26 cellular contexts compared by ENCODE assay signal in the genomic region with DNA sequence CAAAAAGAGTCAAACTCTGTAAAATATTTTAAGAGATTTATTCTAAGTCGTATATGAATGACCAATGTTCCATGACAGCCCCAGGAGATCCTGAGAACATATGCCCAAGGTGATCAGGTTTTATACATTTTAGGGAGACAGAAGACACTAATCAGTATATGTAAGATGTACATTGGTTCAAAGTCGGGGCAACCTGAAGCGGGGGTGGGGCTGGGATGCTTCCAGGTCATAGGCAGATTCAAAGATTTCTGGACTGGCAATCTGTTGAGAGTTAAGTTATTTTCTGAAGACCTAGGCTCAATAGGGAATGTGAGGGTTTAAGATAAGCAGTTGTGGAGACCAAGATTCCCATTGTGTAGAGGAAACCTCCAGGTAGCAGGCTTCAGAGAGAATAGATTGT. TPM values are rescaled to one million over a fixed set of nuclear protein-coding genes. Genes with fewer than 3 reads are reported as not detected.
DNase-seq lines count a peak whose midpoint lies in the region; ATAC-seq and TF ChIP-seq lines count a peak whose summit lies in the region.
"Had no signal": no experiment of that assay in that cellular context is flagged by ENCODE, and none has a peak within 500 bp of the region (broad histone marks: within the 10 kb centered on the region; RNA-seq: fewer than 3 reads in every experiment).

No MANE protein-coding gene starts in this region.

- peaks cover 41% of the 10 kb centered on the region for H3K4me1 Mint-ChIP-seq in GM23338
- peaks cover 36% of the 10 kb centered on the region for H3K4me1 Mint-ChIP-seq in endodermal cell
- H3K4me1 Mint-ChIP-seq: CD14-positive monocyte; CD4-positive, alpha-beta memory T cell; CD4-positive, CD25-positive, alpha-beta regulatory T cell; CD8-positive, alpha-beta memory T cell had no signal

- H3F3A ChIP-seq in GM23338 (replicated peaks; ENCODE audit: low read depth) = peaks cover 7% of the 10 kb centered on the region; the same call in 1 of the 2 replicates

- 0 out of 2 replicates have a peak, but pooled peaks cover 7% of the 10 kb centered on the region for H3K9me2 ChIP-seq in GM23338 (ENCODE audit: insufficient read depth)

- H3K4me3 Mint-ChIP-seq in GM23338 = no peak overlapping the region
- H3K4me3 Mint-ChIP-seq in endodermal cell = peak overlapping the region; percentile 6
- H3K4me3 Mint-ChIP-seq: CD14-positive monocyte; CD4-positive, alpha-beta memory T cell; CD4-positive, CD25-positive, alpha-beta regulatory T cell; CD8-positive, alpha-beta memory T cell had no signal

- H3K27ac ChIP-seq in GM23338 (ENCODE audit: low read depth) = 0 out of 2 replicates have a peak overlapping the region, but pooled peaks have one; percentile 21
- H3K27ac ChIP-seq in HUES6 (ENCODE audit: low read depth, low read length) = peak overlapping the region; percentile 62; the same call in 1 of the 2 replicates
- H3K27ac ChIP-seq in endodermal cell (ENCODE audit: low read depth, low read length) = no peak overlapping the region
- H3K27ac ChIP-seq: 22Rv1, A549, BLaER1 had no signal

- H3K4me2 ChIP-seq in GM23338 = no peak overlapping the region
- H3K4me2 ChIP-seq: A549, BLaER1 had no signal

- H3K36me3 Mint-ChIP-seq in GM23338 (ENCODE audit: low read depth) (peaks cover 8% of the 10 kb centered on the region), endodermal cell (ENCODE audit: low read depth) (peaks cover 8% of the 10 kb centered on the region)
- H3K36me3 Mint-ChIP-seq: CD14-positive monocyte; CD4-positive, alpha-beta memory T cell; CD4-positive, CD25-positive, alpha-beta regulatory T cell; CD8-positive, alpha-beta memory T cell had no signal

- TF ChIP-seq CTCF in GM23338 (conservative IDR thresholded peaks at IDR 0.05; ENCODE audit: low read depth in 2 of 2) = no peak
- no peak for TF ChIP-seq CTCF in endodermal cell (conservative IDR thresholded peaks at IDR 0.05)

- H3K79me2 ChIP-seq in GM23338 (replicated peaks; ENCODE audit: insufficient read depth) = no peaks in the 10 kb centered on the region

- H3K4me3 ChIP-seq in GM23338 = no peak overlapping the region
- H3K4me3 ChIP-seq in HUES6 (ENCODE audit: low read depth, low read length) = no peak overlapping the region
- peak overlapping the region; percentile 22 for H3K4me3 ChIP-seq in endodermal cell (ENCODE audit: low read length)
- H3K4me3 ChIP-seq: A549, BLaER1, GM12878 had no signal

- DNase-seq in GM23338 (ENCODE audit: low spot score) = no peak
- DNase-seq in dedifferentiated amniotic fluid mesenchymal stem cell (ENCODE audit: extremely low spot score) = peak; percentile 7
- peak; percentile 66 for DNase-seq in endodermal cell
- no peak for DNase-seq in iPS-NIHi11 (ENCODE audit: low spot score)
- DNase-seq: BE2C; C1 segment of cervical spinal cord; CD4-positive, alpha-beta memory T cell; CD4-positive, CD25-positive, alpha-beta regulatory T cell; CD8-positive, alpha-beta memory T cell; COR-L47; DMS 273 treated with DMSO at 0.1 percent for 48 hours; DMS153; DMS53; DMS79; DND-41; EL; GDM1 had no signal

- H3K4me1 ChIP-seq in GM23338 (ENCODE audit: insufficient read depth) (peaks cover 47% of the 10 kb centered on the region), HUES6 (ENCODE audit: control insufficient read depth, insufficient read depth, low read length) (peaks cover 46% of the 10 kb centered on the region), endodermal cell (ENCODE audit: control insufficient read depth, insufficient read depth, low read length) (peaks cover 13% of the 10 kb centered on the region)
- H3K4me1 ChIP-seq: A549, BE2C, BLaER1 had no signal

- H3K27me3 Mint-ChIP-seq in GM23338 (ENCODE audit: insufficient read depth, low read depth, poor library complexity) (peaks cover 10% of the 10 kb centered on the region), endodermal cell (ENCODE audit: insufficient read depth) (no peaks in the 10 kb centered on the region)
- H3K27me3 Mint-ChIP-seq: CD4-positive, CD25-positive, alpha-beta regulatory T cell had no signal

- H3K9me3 Mint-ChIP-seq in GM23338 (peaks cover 9% of the 10 kb centered on the region), endodermal cell (peaks cover 44% of the 10 kb centered on the region)
- H3K9me3 Mint-ChIP-seq: CD14-positive monocyte; CD4-positive, alpha-beta memory T cell; CD4-positive, CD25-positive, alpha-beta regulatory T cell; CD8-positive, alpha-beta memory T cell had no signal

- no peaks in the 10 kb centered on the region for H4K20me1 ChIP-seq in GM23338 (replicated peaks; ENCODE audit: insufficient read depth)
- H4K20me1 ChIP-seq: BLaER1 had no signal

- 65 to 81% methylated on average over 2 to 3 of the region's 3 CpGs for WGBS in endodermal cell (ENCODE audit: insufficient coverage in 1 of 2, insufficient read length in 1 of 2), 2 experiments

- ATAC-seq in GM23338 = no peak
- no peak for ATAC-seq in GM18505 (IDR thresholded peaks at IDR 0.05; ENCODE audit: unreplicated experiment)
- ATAC-seq in HG03442 (IDR thresholded peaks at IDR 0.05; ENCODE audit: unreplicated experiment) = no peak
- ATAC-seq in HG03469 (IDR thresholded peaks at IDR 0.05; ENCODE audit: unreplicated experiment) = no peak
- ATAC-seq: A549, GM12878 had no signal

- H3K9ac ChIP-seq in HUES6 (ENCODE audit: low read length) = peak overlapping the region; percentile 54
- peak overlapping the region; percentile 24 for H3K9ac ChIP-seq in endodermal cell (ENCODE audit: extremely low read depth, low read length, poor library complexity, severe bottlenecking)
- H3K9ac ChIP-seq: BLaER1 had no signal

- no peak overlapping the region for H2AFZ ChIP-seq in GM23338

- no peaks in the 10 kb centered on the region for H3K27me3 ChIP-seq in GM23338 (ENCODE audit: insufficient read depth)
- no peaks in the 10 kb centered on the region for H3K27me3 ChIP-seq in HUES6 (ENCODE audit: control insufficient read depth, insufficient read depth, low read length)
- H3K27me3 ChIP-seq in endodermal cell (ENCODE audit: control insufficient read depth, insufficient read depth, low read length, poor library complexity, severe bottlenecking) = no peaks in the 10 kb centered on the region
- H3K27me3 ChIP-seq: BE2C, BLaER1 had no signal

- H3K9me3 ChIP-seq in HUES6 (ENCODE audit: control insufficient read depth, insufficient read depth, low read depth, low read length) (no peaks in the 10 kb centered on the region), endodermal cell (ENCODE audit: control insufficient read depth, low read length) (peaks cover 27% of the 10 kb centered on the region)
- H3K9me3 ChIP-seq: A549, BE2C, BLaER1 had no signal

- no peak for TF ChIP-seq POLR2A in GM18505 (IDR thresholded peaks at IDR 0.05; ENCODE audit: borderline replicate concordance, extremely low read depth, insufficient read depth, insufficient read length)

- H3K36me3 ChIP-seq in GM23338 (ENCODE audit: insufficient read depth) (no peaks in the 10 kb centered on the region), HUES6 (ENCODE audit: control insufficient read depth, insufficient read depth, low read length) (no peaks in the 10 kb centered on the region), endodermal cell (ENCODE audit: control insufficient read depth, insufficient read depth, low read length) (no peaks in the 10 kb centered on the region)
- H3K36me3 ChIP-seq: BE2C, BLaER1 had no signal

- H3K27ac Mint-ChIP-seq in GM23338 = no peak overlapping the region
- H3K27ac Mint-ChIP-seq in endodermal cell = peak overlapping the region; percentile 91
- H3K27ac Mint-ChIP-seq: CD4-positive, alpha-beta memory T cell; CD4-positive, CD25-positive, alpha-beta regulatory T cell; CD8-positive, alpha-beta memory T cell had no signal

TF ChIP-seq in GM23338, 12 proteins besides CTCF, POLR2A, EP300 and RAD21 (continues in another document):
- TF ChIP-seq JUNB (IDR thresholded peaks at IDR 0.05; ENCODE audit: unreplicated experiment) (no peak), ZNF331 (CRISPR knock-in tag; IDR thresholded peaks at IDR 0.05; ENCODE audit: low read depth) (no peak), CREB1 (CRISPR knock-in tag; IDR thresholded peaks at IDR 0.05; ENCODE audit: low read depth) (no peak), EZH2phosphoT487 (IDR thresholded peaks at IDR 0.05; ENCODE audit: unreplicated experiment) (no peak), STAT1 (IDR thresholded peaks at IDR 0.05; ENCODE audit: unreplicated experiment) (no peak)
- TF ChIP-seq, protein P1, sequence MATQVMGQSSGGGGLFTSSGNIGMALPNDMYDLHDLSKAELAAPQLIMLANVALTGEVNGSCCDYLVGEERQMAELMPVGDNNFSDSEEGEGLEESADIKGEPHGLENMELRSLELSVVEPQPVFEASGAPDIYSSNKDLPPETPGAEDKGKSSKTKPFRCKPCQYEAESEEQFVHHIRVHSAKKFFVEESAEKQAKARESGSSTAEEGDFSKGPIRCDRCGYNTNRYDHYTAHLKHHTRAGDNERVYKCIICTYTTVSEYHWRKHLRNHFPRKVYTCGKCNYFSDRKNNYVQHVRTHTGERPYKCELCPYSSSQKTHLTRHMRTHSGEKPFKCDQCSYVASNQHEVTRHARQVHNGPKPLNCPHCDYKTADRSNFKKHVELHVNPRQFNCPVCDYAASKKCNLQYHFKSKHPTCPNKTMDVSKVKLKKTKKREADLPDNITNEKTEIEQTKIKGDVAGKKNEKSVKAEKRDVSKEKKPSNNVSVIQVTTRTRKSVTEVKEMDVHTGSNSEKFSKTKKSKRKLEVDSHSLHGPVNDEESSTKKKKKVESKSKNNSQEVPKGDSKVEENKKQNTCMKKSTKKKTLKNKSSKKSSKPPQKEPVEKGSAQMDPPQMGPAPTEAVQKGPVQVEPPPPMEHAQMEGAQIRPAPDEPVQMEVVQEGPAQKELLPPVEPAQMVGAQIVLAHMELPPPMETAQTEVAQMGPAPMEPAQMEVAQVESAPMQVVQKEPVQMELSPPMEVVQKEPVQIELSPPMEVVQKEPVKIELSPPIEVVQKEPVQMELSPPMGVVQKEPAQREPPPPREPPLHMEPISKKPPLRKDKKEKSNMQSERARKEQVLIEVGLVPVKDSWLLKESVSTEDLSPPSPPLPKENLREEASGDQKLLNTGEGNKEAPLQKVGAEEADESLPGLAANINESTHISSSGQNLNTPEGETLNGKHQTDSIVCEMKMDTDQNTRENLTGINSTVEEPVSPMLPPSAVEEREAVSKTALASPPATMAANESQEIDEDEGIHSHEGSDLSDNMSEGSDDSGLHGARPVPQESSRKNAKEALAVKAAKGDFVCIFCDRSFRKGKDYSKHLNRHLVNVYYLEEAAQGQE (IDR thresholded peaks at IDR 0.05; ENCODE audit: unreplicated experiment) = no peak

RNA-seq across cellular contexts. Expression of a gene that starts 20.4 kb away (rescaled TPM):
- 24.7 and 26.6 TPM in 2 replicates for total RNA-seq in GM23338 (2014; rRNA removed; shearing (Covaris generic))
- polyA plus RNA-seq in GM23338 (2016; fragmentation: Nextera tagmentation; extraction: Ambion mirVana) = 26.8 and 27.9 TPM in 2 replicates
- total RNA-seq in endodermal cell = 10 to 100 TPM; 20.8 to 24.2 TPM
- polyA plus RNA-seq in endodermal cell (2013, experiment 1 of 2) = 16.9 TPM
- 15.0 TPM for polyA plus RNA-seq in endodermal cell (2013, experiment 2 of 2)

Comparison
In these comparisons a context has a peak if more than half of its experiments do, and no peak if none do; other contexts are left out.
1. DNase-seq: peak in dedifferentiated amniotic fluid mesenchymal stem cell (single experiment) and endodermal cell (single experiment); none in GM23338 (single experiment) and iPS-NIHi11 (single experiment).